ENCODE assay signal across 11 cellular contexts in genomic region chr11:67438121-67438902, GRCh38. TPM values are rescaled to one million over a fixed set of nuclear protein-coding genes. Genes with fewer than 3 reads are reported as not detected.
DNase-seq lines count a peak whose midpoint lies in the region; ATAC-seq, FAIRE-seq and TF ChIP-seq lines count a peak whose summit lies in the region.
"Had no signal": no experiment of that assay in that cellular context is flagged by ENCODE, and none has a peak within 500 bp of the region (broad histone marks: within the 10 kb centered on the region; RNA-seq: fewer than 3 reads in every experiment).

No MANE protein-coding gene starts in this region.

- H3K9ac ChIP-seq in GM12878 (ENCODE audit: control insufficient read depth, insufficient read depth, low read length): peak overlapping the region; percentile 99
- no peak overlapping the region for H3K9ac ChIP-seq in PC-3 (ENCODE audit: low read length)
- no peak overlapping the region for H3K9ac ChIP-seq in SK-N-SH

- H3K9me2 ChIP-seq in PC-3 (replicated peaks; ENCODE audit: low read length) (no peaks in the 10 kb centered on the region), SK-N-SH (no peaks in the 10 kb centered on the region)

- FAIRE-seq in GM12878 (lab: Jason Lieb, UNC): peak; percentile 27

- TF ChIP-seq CTCF in VCaP (conservative IDR thresholded peaks at IDR 0.05) (no peak), GM12878 (IDR thresholded peaks at IDR 0.05 in 2 of 3, conservative IDR thresholded peaks at IDR 0.05 in 1 of 3; ENCODE audit: control insufficient read depth in 2 of 3, extremely low read depth in 1 of 3, insufficient read depth in 1 of 3, low read depth in 3 of 3, low read length in 3 of 3) (peak in 1 of 3 experiments; percentile 28; a peak in 1 of 6 replicates), PC-3 (conservative IDR thresholded peaks at IDR 0.05; ENCODE audit: low read depth, low read length) (no peak), SK-N-SH (IDR thresholded peaks at IDR 0.05) (no peak)

- H3K4me2 ChIP-seq in GM12878 (ENCODE audit: control insufficient read depth, insufficient read depth): peak overlapping the region; percentile 86
- no peak overlapping the region for H3K4me2 ChIP-seq in PC-3 (ENCODE audit: low read length)
- no peak overlapping the region for H3K4me2 ChIP-seq in SK-N-SH

- in situ Hi-C loops in GM12878 (cut with MboI): no loop called here

- BruUV-seq in GM12878 (replicated peaks; lab: Mats Ljungman, UMichigan) (no TSS peak), PC-3 (replicated peaks; lab: Mats Ljungman, UMichigan) (no TSS peak)

- RAD21 ChIA-PET in GM12878 (lab: Charles Lee; ENCODE audit: unreplicated experiment): interaction anchor here (0.6 to 7.2 kb wide), 22 partner anchors 10 to 192 kb away, joined by 3 to 112 read pairs (median 6); partner anchors contain the start of genes AIP, CLCF1, NUDT8 and PITPNM1

- peaks cover 9% of the 10 kb centered on the region for H3F3A ChIP-seq in PC-3 (ENCODE audit: low read length, unreplicated experiment)
- no peaks in the 10 kb centered on the region for H3F3A ChIP-seq in SK-N-SH (replicated peaks; ENCODE audit: insufficient read depth)

- H3K36me3 ChIP-seq in GM12878 (ENCODE audit: control insufficient read depth in 2 of 2, insufficient read depth in 2 of 2, low read length in 1 of 2) (peaks cover 6 to 19% of the 10 kb centered on the region in 2 experiments; a peak in 3 of 4 replicates), PC-3 (ENCODE audit: low read depth, low read length) (peaks cover 20% of the 10 kb centered on the region; the same call in 1 of the 2 replicates), SK-N-SH (replicated peaks in 1 of 2; ENCODE audit: control insufficient read depth in 1 of 2, insufficient read depth in 2 of 2, low read length in 1 of 2) (peaks cover 0 to 45% of the 10 kb centered on the region in 2 experiments)

- TF ChIP-seq EP300 in GM12878 (IDR thresholded peaks at IDR 0.05; ENCODE audit: borderline replicate concordance in 1 of 2, control insufficient read depth in 1 of 2, low read depth in 2 of 2, low read length in 2 of 2): no peak
- no peak for TF ChIP-seq EP300 in SK-N-SH (IDR thresholded peaks at IDR 0.05; ENCODE audit: borderline replicate concordance in 1 of 2, low read depth in 1 of 2, low read length in 1 of 2)

- TF ChIP-seq POLR2A in GM12878 (IDR thresholded peaks at IDR 0.05; ENCODE audit: low read depth, low read length): peak; percentile 81

- SMC1A ChIA-PET in GM12878 (lab: Charles Lee; ENCODE audit: uncharacterized antibody, unreplicated experiment): interaction anchor here (0.7 to 4.2 kb wide), 13 partner anchors 9 to 198 kb away, joined by 3 to 46 read pairs (median 8); partner anchors contain the start of genes AIP, PITPNM1, PPP1CA and RAD9A

- H3K4me1 ChIP-seq in GM12878 (ENCODE audit: control insufficient read depth, insufficient read depth, low read length): peaks cover 36% of the 10 kb centered on the region
- H3K4me1 ChIP-seq in PC-3 (ENCODE audit: insufficient read depth, low read length): no peaks in the 10 kb centered on the region
- H3K4me1 ChIP-seq in SK-N-SH (ENCODE audit: control insufficient read depth in 1 of 2, insufficient read depth in 2 of 2, low read depth in 1 of 2, low read length in 1 of 2): peaks cover 4 to 11% of the 10 kb centered on the region in 2 experiments; a peak in 2 of 4 replicates

- H2AFZ ChIP-seq in GM12878 (ENCODE audit: control insufficient read depth, low read depth, low read length): no peak overlapping the region
- H2AFZ ChIP-seq in PC-3 (ENCODE audit: low read length): no peak overlapping the region
- H2AFZ ChIP-seq in SK-N-SH (ENCODE audit: low read depth): no peak overlapping the region

- ATAC-seq in GM12878 (peak; percentile 51), PC-3 (no peak)
- ATAC-seq: body of pancreas had no signal

- H4K20me1 ChIP-seq in GM12878 (ENCODE audit: control insufficient read depth, insufficient read depth): no peaks in the 10 kb centered on the region
- no peaks in the 10 kb centered on the region for H4K20me1 ChIP-seq in PC-3 (ENCODE audit: low read length)
- no peaks in the 10 kb centered on the region for H4K20me1 ChIP-seq in SK-N-SH (ENCODE audit: insufficient read depth)

- TF ChIP-seq RAD21 in GM12878 (IDR thresholded peaks at IDR 0.05; ENCODE audit: insufficient read depth, low read depth, low read length): no peak
- TF ChIP-seq RAD21 in SK-N-SH (IDR thresholded peaks at IDR 0.05; ENCODE audit: low read length): no peak

- no peak for DNase-seq in GM12878 (ENCODE audit: low read depth, low spot score)
- DNase-seq in stimulated activated CD4-positive, alpha-beta T cell treated with anti-CD3 and anti-CD28 coated beads, Interleukin-15, amount 100 ng/mL, for 48 hours (ENCODE audit: low read depth in 2 of 2): peak; percentile 74 to 79
- DNase-seq in NCI-H345 (lab: John Stamatoyannopoulos, UW): no peak
- DNase-seq in middle frontal gyrus (ENCODE audit: extremely low spot score, low spot score): no peak
- DNase-seq in PC-3: no peak
- DNase-seq in SK-N-SH: no peak
- DNase-seq: body of pancreas had no signal

- intact Hi-C loops in GM12878 (cut with micrococcal nuclease; ENCODE audit: unreplicated experiment) (loop anchor here (5.0 kb wide), 1 partner anchor 36 kb away; the partner anchor contains the start of genes PPP1CA and TBC1D10C), PC-3 (cut with micrococcal nuclease) (no loop called here)

- WGBS in GM12878 (ENCODE audit: insufficient coverage, insufficient replicate concordance, low lambda C conversion rate, missing lambda C conversion rate): under 1% methylated on average over 41 of the region's 42 CpGs
- 92% methylated on average over 23 of the region's 42 CpGs for WGBS in SK-N-SH (ENCODE audit: low lambda C conversion rate)

- POLR2A ChIA-PET in GM12878 (lab: Charles Lee): interaction anchor here (0.6 to 4.7 kb wide), 18 partner anchors 10 to 191 kb away, joined by 3 to 95 read pairs (median 6); partner anchors contain the start of genes AIP, CDK2AP2, GRK2 and NUDT8
- POLR2A ChIA-PET in PC-3 (lab: Charles Lee; ENCODE audit: unreplicated experiment): interaction anchor here (0.7 kb wide), 1 partner anchor 13 kb away, joined by 3 read pairs; no protein-coding TSS in a partner anchor
- POLR2A ChIA-PET in SK-N-SH (lab: Yijun Ruan, JAX): interaction anchor here (0.8 kb wide), 1 partner anchor 9 kb away, joined by 4 read pairs; the partner anchor contains the start of gene RPS6KB2

- H3K4me3 ChIP-seq in GM08714 (ENCODE audit: low read length) (peak overlapping the region; percentile 85; the same call in 1 of the 2 replicates), GM12878 (peak overlapping the region; percentile 90), PC-3 (ENCODE audit: low read length) (no peak overlapping the region), SK-N-SH (ENCODE audit: low read depth in 2 of 2, low read length in 1 of 2) (no peak overlapping the region)
- H3K4me3 ChIP-seq: body of pancreas, lung had no signal

- H3K79me2 ChIP-seq in GM12878 (ENCODE audit: control insufficient read depth, insufficient read depth, low read length) (peaks cover 57% of the 10 kb centered on the region), PC-3 (ENCODE audit: low read length) (0 out of 2 replicates have a peak, but pooled peaks cover 6% of the 10 kb centered on the region), SK-N-SH (ENCODE audit: insufficient read depth) (peaks cover 12% of the 10 kb centered on the region; the same call in 1 of the 2 replicates)

- CTCF ChIA-PET in GM12878 (lab: Yijun Ruan, JAX): interaction anchor here (0.7 to 4.3 kb wide), 18 partner anchors 10 to 141 kb away, joined by 3 to 53 read pairs (median 4); partner anchors contain the start of genes CDK2AP2, PPP1CA, RPS6KB2 and TBC1D10C
- CTCF ChIA-PET in PC-3 (lab: Charles Lee): interaction anchor here (0.6 kb wide), 1 partner anchor 21 kb away, joined by 3 read pairs; no protein-coding TSS in a partner anchor
- CTCF ChIA-PET in SK-N-SH (lab: Yijun Ruan, JAX): interaction anchor here (1.0 kb wide), 1 partner anchor 12 kb away, joined by 3 read pairs; no protein-coding TSS in a partner anchor

- H3K27me3 ChIP-seq in GM12878 (replicated peaks in 1 of 2; ENCODE audit: control insufficient read depth in 2 of 2, insufficient read depth in 2 of 2, low read length in 1 of 2): no peaks in the 10 kb centered on the region
- H3K27me3 ChIP-seq in PC-3 (ENCODE audit: low read length): no peaks in the 10 kb centered on the region
- H3K27me3 ChIP-seq in SK-N-SH (ENCODE audit: insufficient read depth): no peaks in the 10 kb centered on the region
- H3K27me3 ChIP-seq: body of pancreas had no signal

- H3K9me3 ChIP-seq in GM12878 (replicated peaks; ENCODE audit: control insufficient read depth, insufficient read depth, low read length): no peaks in the 10 kb centered on the region
- no peaks in the 10 kb centered on the region for H3K9me3 ChIP-seq in PC-3 (ENCODE audit: low read length)
- H3K9me3 ChIP-seq in SK-N-SH: no peaks in the 10 kb centered on the region
- H3K9me3 ChIP-seq: body of pancreas had no signal

- H3K27ac ChIP-seq in VCaP (peak overlapping the region; percentile 98), GM12878 (ENCODE audit: control insufficient read depth, insufficient read depth) (peak overlapping the region; percentile 99), PC-3 (ENCODE audit: low read length) (no peak overlapping the region), SK-N-SH (ENCODE audit: low read depth in 2 of 2, low read length in 1 of 2) (no peak overlapping the region)

RNA-seq across cellular contexts. Expression of gene PTPRCAP, which starts 0.8 kb away (rescaled TPM):
- total RNA-seq in GM12878 (2013; cell fraction: nucleolus; rRNA removed): 56.0 and 64.3 TPM in 2 replicates
- 195 and 266 TPM in 2 replicates for total RNA-seq in GM12878 (2014; rRNA removed)
- total RNA-seq in GM12878 (2014; rRNA removed; fragmentation: Illumina TruSeq; extraction: Trizol): 38.4 and 45.3 TPM in 2 replicates
- 197 and 204 TPM in 2 replicates for total RNA-seq in GM12878 (2021)
- polyA plus RNA-seq in GM12878 (2011; ENCODE audit: low read depth): 102 TPM
- 21.1 and 49.8 TPM in 2 replicates for polyA plus RNA-seq in GM12878 (2011; rRNA removed)
- 123 and 201 TPM in 2 replicates for polyA plus RNA-seq in GM12878 (2011; cell fraction: cytosol; rRNA removed)
- polyA plus RNA-seq in GM12878 (2011; cell fraction: nucleus; rRNA removed): 92.2 and 109 TPM in 2 replicates
- 177 and 267 TPM in 2 replicates for polyA plus RNA-seq in GM12878 (2012)
- polyA plus RNA-seq in GM12878 (2014; fragmentation: Illumina TruSeq; extraction: Trizol): 0.70 and 9.3 TPM in 2 replicates
- 1 to 10 TPM; 4.7 to 9.3 TPM for polyA plus RNA-seq in GM12878 (2014; fragmentation: Nextera tagmentation; extraction: Ambion mirVana)
- polyA plus RNA-seq in GM12878 (2014; rRNA removed): 257 and 361 TPM in 2 replicates
- 100 to 1,000 TPM; 200 to 239 TPM for polyA plus RNA-seq in GM12878 (2016; fragmentation: Nextera tagmentation; extraction: Ambion mirVana)
- polyA minus RNA-seq in GM12878 (2011; rRNA and poly(A)+ RNA removed): 32.3 and 78.7 TPM in 2 replicates
- 39.3 and 42.1 TPM in 2 replicates for polyA minus RNA-seq in GM12878 (2011; cell fraction: cytosol; rRNA and poly(A)+ RNA removed)
- 47.1 and 83.3 TPM in 2 replicates for polyA minus RNA-seq in GM12878 (2011; cell fraction: nucleus; rRNA and poly(A)+ RNA removed)
- 0.15 and 0.29 TPM in 2 replicates for total RNA-seq in PC-3 (2014; rRNA removed)
- 1.3 and 1.4 TPM in 2 replicates for polyA plus RNA-seq in SK-N-SH (2012; rRNA removed)
- polyA plus RNA-seq in SK-N-SH (2012; cell fraction: cytosol; rRNA removed): 0.22 and 0.50 TPM in 2 replicates
- 8.9 and 16.4 TPM in 2 replicates for polyA plus RNA-seq in SK-N-SH (2012; cell fraction: nucleus; rRNA removed)
- total RNA-seq: HT1080 had no signal

RNA-seq across cellular contexts. Expression of gene CORO1B, which starts 5.0 kb away (rescaled TPM):
- total RNA-seq in GM12878 (2013; cell fraction: nucleolus; rRNA removed): 27.7 and 31.4 TPM in 2 replicates
- total RNA-seq in GM12878 (2014; rRNA removed): 21.3 and 24.6 TPM in 2 replicates
- total RNA-seq in GM12878 (2014; rRNA removed; fragmentation: Illumina TruSeq; extraction: Trizol): 6.3 and 7.4 TPM in 2 replicates
- total RNA-seq in GM12878 (2021): 28.5 and 30.6 TPM in 2 replicates
- 6.5 TPM for polyA plus RNA-seq in GM12878 (2011; ENCODE audit: low read depth)
- 8.0 and 26.4 TPM in 2 replicates for polyA plus RNA-seq in GM12878 (2011; rRNA removed)
- 36.3 and 58.1 TPM in 2 replicates for polyA plus RNA-seq in GM12878 (2011; cell fraction: cytosol; rRNA removed)
- 85.0 and 107 TPM in 2 replicates for polyA plus RNA-seq in GM12878 (2011; cell fraction: nucleus; rRNA removed)
- 26.2 and 37.8 TPM in 2 replicates for polyA plus RNA-seq in GM12878 (2012)
- polyA plus RNA-seq in GM12878 (2014; fragmentation: Illumina TruSeq; extraction: Trizol): 2.5 and 7.0 TPM in 2 replicates
- 1 to 10 TPM in 1 of 2 experiments, under 1 TPM in 1; 0.24 to 1.9 TPM for polyA plus RNA-seq in GM12878 (2014; fragmentation: Nextera tagmentation; extraction: Ambion mirVana)
- 21.7 and 26.9 TPM in 2 replicates for polyA plus RNA-seq in GM12878 (2014; rRNA removed)
- polyA plus RNA-seq in GM12878 (2016; fragmentation: Nextera tagmentation; extraction: Ambion mirVana): 10 to 100 TPM; 23.6 to 25.1 TPM
- polyA minus RNA-seq in GM12878 (2011; rRNA and poly(A)+ RNA removed): 25.8 and 31.5 TPM in 2 replicates
- 16.2 and 16.5 TPM in 2 replicates for polyA minus RNA-seq in GM12878 (2011; cell fraction: cytosol; rRNA and poly(A)+ RNA removed)
- 31.6 and 47.2 TPM in 2 replicates for polyA minus RNA-seq in GM12878 (2011; cell fraction: nucleus; rRNA and poly(A)+ RNA removed)
- total RNA-seq in PC-3 (2014; rRNA removed): 209 and 250 TPM in 2 replicates
- 195 and 220 TPM in 2 replicates for polyA plus RNA-seq in SK-N-SH (2012; rRNA removed)
- 55.4 and 101 TPM in 2 replicates for polyA plus RNA-seq in SK-N-SH (2012; cell fraction: cytosol; rRNA removed)
- polyA plus RNA-seq in SK-N-SH (2012; cell fraction: nucleus; rRNA removed): 184 and 233 TPM in 2 replicates

RNA-seq across cellular contexts. Expression of gene RPS6KB2, which starts 10.0 kb away (rescaled TPM):
- total RNA-seq in GM12878 (2013; cell fraction: nucleolus; rRNA removed): 49.5 and 61.9 TPM in 2 replicates
- 68.4 and 72.5 TPM in 2 replicates for total RNA-seq in GM12878 (2014; rRNA removed)
- 36.6 and 41.8 TPM in 2 replicates for total RNA-seq in GM12878 (2014; rRNA removed; fragmentation: Illumina TruSeq; extraction: Trizol)
- 68.1 and 70.9 TPM in 2 replicates for total RNA-seq in GM12878 (2021)
- 17.7 TPM for polyA plus RNA-seq in GM12878 (2011; ENCODE audit: low read depth)
- 36.8 and 48.7 TPM in 2 replicates for polyA plus RNA-seq in GM12878 (2011; rRNA removed)
- polyA plus RNA-seq in GM12878 (2011; cell fraction: cytosol; rRNA removed): 68.3 and 102 TPM in 2 replicates
- 177 and 183 TPM in 2 replicates for polyA plus RNA-seq in GM12878 (2011; cell fraction: nucleus; rRNA removed)
- 39.6 and 41.2 TPM in 2 replicates for polyA plus RNA-seq in GM12878 (2012)
- polyA plus RNA-seq in GM12878 (2014; fragmentation: Illumina TruSeq; extraction: Trizol): 15.7 and 41.1 TPM in 2 replicates
- polyA plus RNA-seq in GM12878 (2014; fragmentation: Nextera tagmentation; extraction: Ambion mirVana): 1 to 10 TPM in 1 of 2 experiments, under 1 TPM in 1; 0.39 to 2.3 TPM
- polyA plus RNA-seq in GM12878 (2014; rRNA removed): 88.3 and 99.8 TPM in 2 replicates
- polyA plus RNA-seq in GM12878 (2016; fragmentation: Nextera tagmentation; extraction: Ambion mirVana): 100 to 1,000 TPM in 1 of 2 experiments, 10 to 100 TPM in 1; 95.4 to 101 TPM
- 58.9 and 82.0 TPM in 2 replicates for polyA minus RNA-seq in GM12878 (2011; rRNA and poly(A)+ RNA removed)
- 22.7 and 32.3 TPM in 2 replicates for polyA minus RNA-seq in GM12878 (2011; cell fraction: cytosol; rRNA and poly(A)+ RNA removed)
- 51.4 and 86.0 TPM in 2 replicates for polyA minus RNA-seq in GM12878 (2011; cell fraction: nucleus; rRNA and poly(A)+ RNA removed)
- total RNA-seq in PC-3 (2014; rRNA removed): 170 and 208 TPM in 2 replicates
- 52.0 and 53.2 TPM in 2 replicates for polyA plus RNA-seq in SK-N-SH (2012; rRNA removed)
- polyA plus RNA-seq in SK-N-SH (2012; cell fraction: cytosol; rRNA removed): 26.2 and 38.7 TPM in 2 replicates
- 115 and 134 TPM in 2 replicates for polyA plus RNA-seq in SK-N-SH (2012; cell fraction: nucleus; rRNA removed)

RNA-seq across cellular contexts. Expression of gene GPR152, which starts 14.2 kb away (rescaled TPM):
- total RNA-seq in GM12878 (2013; cell fraction: nucleolus; rRNA removed): not detected in 2 replicates
- total RNA-seq in GM12878 (2014; rRNA removed) (not detected in 2 replicates), GM12878 (2014; rRNA removed; fragmentation: Illumina TruSeq; extraction: Trizol) (not detected in 2 replicates), GM12878 (2021) (not detected in 2 replicates), PC-3 (2014; rRNA removed) (not detected in 2 replicates)
- polyA plus RNA-seq in GM12878 (2011; ENCODE audit: low read depth): not detected
- polyA plus RNA-seq in GM12878 (2011; rRNA removed) (not detected in 2 replicates), GM12878 (2014; fragmentation: Illumina TruSeq; extraction: Trizol) (not detected in 2 replicates), GM12878 (2014; fragmentation: Nextera tagmentation; extraction: Ambion mirVana) (not detected), GM12878 (2014; rRNA removed) (not detected in 2 replicates), GM12878 (2016; fragmentation: Nextera tagmentation; extraction: Ambion mirVana) (not detected), SK-N-SH (2012; rRNA removed) (not detected in 2 replicates)
- not detected in 2 replicates for polyA plus RNA-seq in GM12878 (2011; cell fraction: cytosol; rRNA removed)
- polyA plus RNA-seq in GM12878 (2011; cell fraction: nucleus; rRNA removed): not detected in 2 replicates
- 0.18 and 0.20 TPM in 2 replicates for polyA plus RNA-seq in GM12878 (2012)
- not detected in 2 replicates for polyA minus RNA-seq in GM12878 (2011; rRNA and poly(A)+ RNA removed)
- not detected in 2 replicates for polyA minus RNA-seq in GM12878 (2011; cell fraction: cytosol; rRNA and poly(A)+ RNA removed)
- not detected in 2 replicates for polyA minus RNA-seq in GM12878 (2011; cell fraction: nucleus; rRNA and poly(A)+ RNA removed)
- polyA plus RNA-seq in SK-N-SH (2012; cell fraction: cytosol; rRNA removed): not detected in 2 replicates
- not detected in 2 replicates for polyA plus RNA-seq in SK-N-SH (2012; cell fraction: nucleus; rRNA removed)
- total RNA-seq: body of pancreas, HT1080, lung had no signal

RNA-seq across cellular contexts. Expression of gene CABP4, which starts 16.8 kb away (rescaled TPM):
- 5.1 and 6.4 TPM in 2 replicates for total RNA-seq in GM12878 (2013; cell fraction: nucleolus; rRNA removed)
- total RNA-seq in GM12878 (2014; rRNA removed): not detected in 2 replicates
- 0.13 and 0.18 TPM in 2 replicates for total RNA-seq in GM12878 (2014; rRNA removed; fragmentation: Illumina TruSeq; extraction: Trizol)
- 0.41 and 0.69 TPM in 2 replicates for total RNA-seq in GM12878 (2021)
- polyA plus RNA-seq in GM12878 (2011; ENCODE audit: low read depth): 0.30 TPM
- polyA plus RNA-seq in GM12878 (2011; rRNA removed): 0.27 and 0.55 TPM in 2 replicates
- 0.04 and 0.12 TPM in 2 replicates for polyA plus RNA-seq in GM12878 (2011; cell fraction: cytosol; rRNA removed)
- 0.79 and 0.94 TPM in 2 replicates for polyA plus RNA-seq in GM12878 (2011; cell fraction: nucleus; rRNA removed)
- 0.51 and 0.84 TPM in 2 replicates for polyA plus RNA-seq in GM12878 (2012)
- 0.04 and 0.44 TPM in 2 replicates for polyA plus RNA-seq in GM12878 (2014; fragmentation: Illumina TruSeq; extraction: Trizol)
- under 1 TPM; 0.05 to 0.06 TPM for polyA plus RNA-seq in GM12878 (2014; fragmentation: Nextera tagmentation; extraction: Ambion mirVana)
- 0.15 and 0.19 TPM in 2 replicates for polyA plus RNA-seq in GM12878 (2014; rRNA removed)
- under 1 TPM in 1 of 2 experiments, not detected in 1; 0.15 TPM for polyA plus RNA-seq in GM12878 (2016; fragmentation: Nextera tagmentation; extraction: Ambion mirVana)
- polyA minus RNA-seq in GM12878 (2011; rRNA and poly(A)+ RNA removed): not detected in 2 replicates
- not detected in 2 replicates for polyA minus RNA-seq in GM12878 (2011; cell fraction: cytosol; rRNA and poly(A)+ RNA removed)
- 0.29 TPM in 1 of 2 replicates, not detected in the other for polyA minus RNA-seq in GM12878 (2011; cell fraction: nucleus; rRNA and poly(A)+ RNA removed)
- 0.55 TPM in 1 of 2 replicates, not detected in the other for total RNA-seq in PC-3 (2014; rRNA removed)
- not detected in 2 replicates for polyA plus RNA-seq in SK-N-SH (2012; rRNA removed)
- polyA plus RNA-seq in SK-N-SH (2012; cell fraction: cytosol; rRNA removed): not detected in 2 replicates
- polyA plus RNA-seq in SK-N-SH (2012; cell fraction: nucleus; rRNA removed): not detected in 2 replicates
- total RNA-seq: HT1080 had no signal

Comparison
In these comparisons a context has a peak if more than half of its experiments do, and no peak if none do; other contexts are left out.
1. H3K4me3 ChIP-seq: peak in GM08714 (single experiment) and GM12878 (single experiment); none in PC-3 (single experiment) and SK-N-SH (0 of 2).
2. H3K27ac ChIP-seq: peak in VCaP (single experiment) and GM12878 (single experiment); none in PC-3 (single experiment) and SK-N-SH (0 of 2).
3. DNase-seq: peak in stimulated activated CD4-positive, alpha-beta T cell treated with anti-CD3 and anti-CD28 coated beads, Interleukin-15, amount 100 ng/mL, for 48 hours (2 of 2); none in GM12878 (single experiment), NCI-H345 (single experiment), middle frontal gyrus (single experiment), PC-3 (single experiment) and SK-N-SH (single experiment).
4. RNA of gene PTPRCAP, which starts 0.8 kb away (total RNA-seq): 38.4 to 266 TPM in GM12878; 0.15 to 0.29 TPM in PC-3; every median in the first group is over 10 times any median in the second.